ENCODE assay signal across 21 cellular contexts in genomic region chr4:47746122-47746521, GRCh38.
DNase-seq lines count a peak whose midpoint lies in the region; ATAC-seq and TF ChIP-seq lines count a peak whose summit lies in the region.
"Had no signal": no experiment of that assay in that cellular context is flagged by ENCODE, and none has a peak within 500 bp of the region (broad histone marks: within the 10 kb centered on the region; RNA-seq: fewer than 3 reads in every experiment).

No MANE protein-coding gene starts in this region.

- peak overlapping the region; percentile 89 for H3K27ac ChIP-seq in left ventricle myocardium inferior (replicated peaks)
- H3K27ac ChIP-seq: KMS-11, Peyer's patch had no signal

- DNase-seq in left ventricle myocardium inferior (no peak), Right ventricle myocardium superior (no peak), fibroblast of mammary gland (ENCODE audit: low read depth) (peak; percentile 45), foreskin melanocyte (no peak)
- no peak for DNase-seq in stimulated activated effector memory CD8-positive, alpha-beta T cell treated with anti-CD3 and anti-CD28 coated beads, Interleukin-12 subunit alpha, Interleukin-12 subunit beta, amount 100 ng/mL, for 72 hours (ENCODE audit: low spot score in 2 of 2)
- no peak for DNase-seq in effector CD8-positive, alpha-beta T cell (lab: John Stamatoyannopoulos, UW)
- no peak for DNase-seq in activated CD8-positive, alpha-beta memory T cell treated with anti-CD3 and anti-CD28 coated beads, Interleukin-2, amount 50 U/mL, for 48 hours
- DNase-seq: CD4-positive, CD25-positive, alpha-beta regulatory T cell; EL; H7; HFFc6; IMR-90; NCI-H1105; NCI-H2029 treated with DMSO at 0.1 percent for 48 hours; NCI-H2171; NCI-H345; NCI-H524; NCI-H82; Peyer's patch had no signal

- H3K27me3 Mint-ChIP-seq in activated T-helper 17 cell treated with anti-CD3 and anti-CD28 coated beads, Interleukin-2, amount 50 U/mL, for 72 hours = peaks cover 5% of the 10 kb centered on the region

- no peaks in the 10 kb centered on the region for H3K27me3 ChIP-seq in left ventricle myocardium inferior (ENCODE audit: low read depth)
- H3K27me3 ChIP-seq: Peyer's patch had no signal

- H3K4me3 ChIP-seq in left ventricle myocardium inferior (no peak overlapping the region), fibroblast of mammary gland (ENCODE audit: control insufficient read depth, low read depth, low read length) (no peak overlapping the region)
- H3K4me3 ChIP-seq: Peyer's patch had no signal

- H3K9me3 Mint-ChIP-seq in activated T-helper 17 cell treated with anti-CD3 and anti-CD28 coated beads, Interleukin-2, amount 50 U/mL, for 72 hours = no peaks in the 10 kb centered on the region
- H3K9me3 Mint-ChIP-seq in stimulated activated effector memory CD8-positive, alpha-beta T cell treated with anti-CD3 and anti-CD28 coated beads, Interleukin-12 subunit alpha, Interleukin-12 subunit beta, amount 100 ng/mL, for 72 hours = peaks cover 3% of the 10 kb centered on the region

- ATAC-seq in Right ventricle myocardium superior (ENCODE audit: poor library complexity) = no peak
- ATAC-seq in activated T-helper 17 cell treated with anti-CD3 and anti-CD28 coated beads, Interleukin-2, amount 50 U/mL, for 72 hours (replicated peaks) = peak; percentile 70
- ATAC-seq in stimulated activated effector memory CD8-positive, alpha-beta T cell treated with anti-CD3 and anti-CD28 coated beads, Interleukin-12 subunit alpha, Interleukin-12 subunit beta, amount 100 ng/mL, for 72 hours = peak; percentile 74

- H3K4me3 Mint-ChIP-seq in activated T-helper 17 cell treated with anti-CD3 and anti-CD28 coated beads, Interleukin-2, amount 50 U/mL, for 72 hours = no peak overlapping the region
- no peak overlapping the region for H3K4me3 Mint-ChIP-seq in stimulated activated effector memory CD8-positive, alpha-beta T cell treated with anti-CD3 and anti-CD28 coated beads, Interleukin-12 subunit alpha, Interleukin-12 subunit beta, amount 100 ng/mL, for 72 hours
- H3K4me3 Mint-ChIP-seq: CD4-positive, CD25-positive, alpha-beta regulatory T cell; HFFc6 had no signal

- peaks cover 56% of the 10 kb centered on the region for H3K4me1 ChIP-seq in left ventricle myocardium inferior
- H3K4me1 ChIP-seq: Peyer's patch had no signal

- intact Hi-C loops in left ventricle myocardium inferior (cut with micrococcal nuclease) (no loop called here), Right ventricle myocardium superior (cut with DNase I) (no loop called here)

- H3K27ac Mint-ChIP-seq in activated T-helper 17 cell treated with anti-CD3 and anti-CD28 coated beads, Interleukin-2, amount 50 U/mL, for 72 hours = no peak overlapping the region
- H3K27ac Mint-ChIP-seq in stimulated activated effector memory CD8-positive, alpha-beta T cell treated with anti-CD3 and anti-CD28 coated beads, Interleukin-12 subunit alpha, Interleukin-12 subunit beta, amount 100 ng/mL, for 72 hours = no peak overlapping the region
- H3K27ac Mint-ChIP-seq: HFFc6 had no signal

- H3K4me1 Mint-ChIP-seq in activated T-helper 17 cell treated with anti-CD3 and anti-CD28 coated beads, Interleukin-2, amount 50 U/mL, for 72 hours = no peaks in the 10 kb centered on the region
- no peaks in the 10 kb centered on the region for H3K4me1 Mint-ChIP-seq in stimulated activated effector memory CD8-positive, alpha-beta T cell treated with anti-CD3 and anti-CD28 coated beads, Interleukin-12 subunit alpha, Interleukin-12 subunit beta, amount 100 ng/mL, for 72 hours

- H3K36me3 Mint-ChIP-seq in activated T-helper 17 cell treated with anti-CD3 and anti-CD28 coated beads, Interleukin-2, amount 50 U/mL, for 72 hours (ENCODE audit: low read depth) = no peaks in the 10 kb centered on the region
- no peaks in the 10 kb centered on the region for H3K36me3 Mint-ChIP-seq in stimulated activated effector memory CD8-positive, alpha-beta T cell treated with anti-CD3 and anti-CD28 coated beads, Interleukin-12 subunit alpha, Interleukin-12 subunit beta, amount 100 ng/mL, for 72 hours
- H3K36me3 Mint-ChIP-seq: CD4-positive, CD25-positive, alpha-beta regulatory T cell had no signal

- no peak for TF ChIP-seq CTCF in left ventricle myocardium inferior (IDR thresholded peaks at IDR 0.05; ENCODE audit: borderline replicate concordance)
- no peak for TF ChIP-seq CTCF in fibroblast of mammary gland (conservative IDR thresholded peaks at IDR 0.05; ENCODE audit: control insufficient read depth, insufficient read depth, low read depth, low read length)

- peaks cover 6% of the 10 kb centered on the region for H3K36me3 ChIP-seq in left ventricle myocardium inferior
- H3K36me3 ChIP-seq: Peyer's patch had no signal

- peaks cover 9% of the 10 kb centered on the region for H3K9me3 ChIP-seq in left ventricle myocardium inferior (replicated peaks)
- H3K9me3 ChIP-seq: Peyer's patch had no signal
